8 cellular contexts compared by ENCODE assay signal in the genomic region with DNA sequence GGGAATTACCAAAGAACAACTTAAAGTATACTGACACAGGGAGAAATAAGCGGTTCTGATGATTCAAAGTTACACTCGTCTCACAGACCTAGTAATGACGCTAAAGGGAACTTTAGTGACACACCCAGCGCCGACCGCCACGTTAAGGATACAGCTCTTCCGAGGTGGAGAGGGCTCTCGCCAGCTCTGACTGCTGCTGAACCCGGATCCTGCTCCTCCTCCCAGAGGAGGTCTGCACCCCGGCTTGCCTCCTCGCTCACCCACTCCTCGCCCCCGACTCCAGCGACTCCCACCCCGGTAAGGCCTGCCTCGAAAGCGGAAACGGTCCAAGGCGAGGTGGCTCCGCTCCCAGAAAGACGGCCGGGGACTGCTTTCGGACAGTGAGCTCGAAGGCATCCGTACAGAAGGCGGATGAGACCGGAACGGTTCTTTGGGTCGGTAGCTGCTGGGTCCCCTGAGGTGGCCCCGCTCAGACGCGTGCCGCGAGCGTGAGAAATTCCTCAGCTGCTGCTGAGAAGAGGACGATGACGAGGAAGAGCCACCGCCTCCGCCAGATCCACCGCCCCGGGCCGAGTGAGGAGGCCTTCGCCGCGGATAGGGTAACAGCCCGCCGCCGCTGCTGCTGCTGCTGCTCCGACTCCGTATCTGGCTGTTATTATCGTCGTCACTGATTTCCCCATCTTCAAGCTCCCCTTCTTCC. TPM values are rescaled to one million over a fixed set of nuclear protein-coding genes. Genes with fewer than 3 reads are reported as not detected.
DNase-seq lines count a peak whose midpoint lies in the region; ATAC-seq and TF ChIP-seq lines count a peak whose summit lies in the region.

No MANE protein-coding gene starts in this region.

- no peaks in the 10 kb centered on the region for H3K27me3 Mint-ChIP-seq in natural killer cell treated with Interleukin-12 subunit alpha and Interleukin-12 subunit beta and Interleukin-15 and Interleukin-18, amount 100 ng/mL, for 72 hours

- peak overlapping the region; percentile 88 for H3K4me3 ChIP-seq in AG04449 (ENCODE audit: low read depth, low read length)

- peaks cover 30 to 41% of the 10 kb centered on the region in 2 donors for H3K4me1 Mint-ChIP-seq in natural killer cell treated with Interleukin-12 subunit alpha and Interleukin-12 subunit beta and Interleukin-15 and Interleukin-18, amount 100 ng/mL, for 72 hours (ENCODE audit: low read depth in 2 of 2)

- peak overlapping the region; percentile 98 to 100 for H3K27ac Mint-ChIP-seq in natural killer cell treated with Interleukin-12 subunit alpha and Interleukin-12 subunit beta and Interleukin-15 and Interleukin-18, amount 100 ng/mL, for 72 hours

- no peak for TF ChIP-seq CTCF in AG04449 (IDR thresholded peaks at IDR 0.05; ENCODE audit: insufficient read depth, low read length, missing control alignments)

- H3K4me3 Mint-ChIP-seq in natural killer cell treated with Interleukin-12 subunit alpha and Interleukin-12 subunit beta and Interleukin-15 and Interleukin-18, amount 100 ng/mL, for 72 hours: peak overlapping the region; percentile 98

- H3K9me3 Mint-ChIP-seq in natural killer cell treated with Interleukin-12 subunit alpha and Interleukin-12 subunit beta and Interleukin-15 and Interleukin-18, amount 100 ng/mL, for 72 hours: peaks cover 4% of the 10 kb centered on the region

- CTCF ChIA-PET in AG04449 (lab: Yijun Ruan, JAX): interaction anchor here (0.7 to 2.9 kb wide), 15 partner anchors 8 to 96 kb away, joined by 3 to 33 read pairs (median 6); partner anchors contain the start of gene TMEM19

- ATAC-seq in GM18870 (IDR thresholded peaks at IDR 0.05; ENCODE audit: unreplicated experiment) (peak; percentile 21), HG03108 (IDR thresholded peaks at IDR 0.05; ENCODE audit: unreplicated experiment) (peak; percentile 10)
- ATAC-seq in natural killer cell treated with Interleukin-12 subunit alpha and Interleukin-12 subunit beta and Interleukin-15 and Interleukin-18, amount 100 ng/mL, for 72 hours: peak; percentile 58 to 71

- H3K36me3 Mint-ChIP-seq in natural killer cell treated with Interleukin-12 subunit alpha and Interleukin-12 subunit beta and Interleukin-15 and Interleukin-18, amount 100 ng/mL, for 72 hours: peaks cover 39% of the 10 kb centered on the region

- POLR2A ChIA-PET in AG04449 (lab: Yijun Ruan, JAX): interaction anchor here (0.9 to 2.7 kb wide), 8 partner anchors 12 to 88 kb away, joined by 3 to 33 read pairs (median 4); partner anchors contain the start of gene TMEM19

- DNase-seq in AG04449 (ENCODE audit: low read depth, low spot score): no peak
- peak; percentile 78 for DNase-seq in OCI-M1 (lab: John Stamatoyannopoulos, UW)
- peak; percentile 83 to 85 for DNase-seq in activated T-cell treated with anti-CD3 and anti-CD28 coated beads, Interleukin-2, amount 50 U/mL, for 48 hours
- DNase-seq in fibroblast of gingiva (ENCODE audit: low read depth): peak; percentile 54
- DNase-seq in natural killer cell treated with Interleukin-12 subunit alpha and Interleukin-12 subunit beta and Interleukin-15 and Interleukin-18, amount 100 ng/mL, for 72 hours (ENCODE audit: low spot score): peak; percentile 81
- DNase-seq in stimulated activated naive CD4-positive, alpha-beta T cell (lab: John Stamatoyannopoulos, UW): peak; percentile 66 to 90 (median 76)

RNA-seq across cellular contexts. Expression of gene ZFC3H1, which starts 0.6 kb away (rescaled TPM):
- total RNA-seq in natural killer cell treated with Interleukin-12 subunit alpha and Interleukin-12 subunit beta and Interleukin-15 and Interleukin-18, amount 100 ng/mL, for 72 hours: 100 to 1,000 TPM in 1 of 2 donors, 10 to 100 TPM in 1; 71.1 to 104 TPM

RNA-seq across cellular contexts. Expression of gene THAP2, which starts 1.1 kb away (rescaled TPM):
- total RNA-seq in natural killer cell treated with Interleukin-12 subunit alpha and Interleukin-12 subunit beta and Interleukin-15 and Interleukin-18, amount 100 ng/mL, for 72 hours: 1 to 10 TPM; 5.2 to 9.2 TPM

RNA-seq across cellular contexts. Expression of gene TMEM19, which starts 22.9 kb away (rescaled TPM):
- 10 to 100 TPM; 13.4 to 24.8 TPM for total RNA-seq in natural killer cell treated with Interleukin-12 subunit alpha and Interleukin-12 subunit beta and Interleukin-15 and Interleukin-18, amount 100 ng/mL, for 72 hours

Comparison
In these comparisons a context has a peak if more than half of its experiments do, and no peak if none do; other contexts are left out.
1. ATAC-seq: peak in every context shown above with its lines; median percentile 64 in natural killer cell treated with Interleukin-12 subunit alpha and Interleukin-12 subunit beta and Interleukin-15 and Interleukin-18, amount 100 ng/mL, for 72 hours; 21 in GM18870; 10 in HG03108.